Comparison of ENCODE assay signal across 8 cellular contexts in the genomic region with DNA sequence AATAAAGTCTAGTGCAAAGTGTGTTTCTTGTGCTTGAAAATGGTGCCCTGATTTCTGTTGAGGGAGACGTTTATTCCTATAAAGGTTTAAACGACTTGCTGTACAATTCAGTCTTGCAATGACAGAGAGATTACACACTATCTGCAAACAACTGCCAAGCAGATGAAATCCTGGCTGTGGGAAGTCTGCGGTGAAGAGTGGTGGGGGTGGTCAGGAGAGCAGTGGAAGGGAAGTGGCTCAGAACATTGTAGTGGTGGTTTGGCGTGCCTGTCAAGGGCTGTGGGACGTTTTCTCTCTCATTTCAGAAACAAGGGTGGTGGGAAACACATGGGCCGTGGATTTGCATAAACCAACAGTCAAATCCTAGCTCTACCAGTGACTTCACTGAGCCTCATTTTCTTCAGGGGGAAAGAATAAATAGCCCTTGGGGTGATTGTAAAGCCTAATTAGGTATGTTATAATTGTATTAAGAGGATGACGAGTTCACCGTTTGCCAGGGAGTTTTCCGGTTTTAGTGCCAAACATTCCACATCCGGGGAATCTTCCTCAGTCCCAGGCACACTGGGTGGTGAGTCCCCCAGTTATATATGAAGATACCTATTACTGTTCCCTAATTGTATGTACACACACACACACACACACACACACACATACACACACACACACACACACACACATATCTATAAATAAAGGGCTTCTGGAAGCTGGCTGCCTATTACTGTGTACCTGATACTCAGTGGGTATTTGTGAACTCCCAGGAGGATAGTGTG.
DNase-seq lines count a peak whose midpoint lies in the region; ATAC-seq, FAIRE-seq and TF ChIP-seq lines count a peak whose summit lies in the region.

No MANE protein-coding gene starts in this region.

- no peak for TF ChIP-seq RAD21 in SK-N-SH (IDR thresholded peaks at IDR 0.05; ENCODE audit: low read length)

- peaks cover 30% of the 10 kb centered on the region for H4K20me1 ChIP-seq in SK-N-SH (ENCODE audit: insufficient read depth)

- peak overlapping the region; percentile 57; the same call in 1 of the 2 replicates for H3K9ac ChIP-seq in SK-N-SH

- H3K4me3 ChIP-seq in SK-N-SH (ENCODE audit: low read depth in 2 of 2, low read length in 1 of 2) (no peak overlapping the region), ascending aorta (no peak overlapping the region)

- ATAC-seq in GM19452 (IDR thresholded peaks at IDR 0.05; ENCODE audit: unreplicated experiment) (peak; percentile 49), HG03460 (IDR thresholded peaks at IDR 0.05; ENCODE audit: unreplicated experiment) (peak; percentile 51), left colon (peak; percentile 17)

- peaks cover 41 to 59% of the 10 kb centered on the region in 2 experiments for H3K4me1 ChIP-seq in SK-N-SH (ENCODE audit: control insufficient read depth in 1 of 2, insufficient read depth in 2 of 2, low read depth in 1 of 2, low read length in 1 of 2)
- H3K4me1 ChIP-seq in ascending aorta, result peaks cover 15 to 56% of the 10 kb centered on the region in 2 donors

- peak overlapping the region; percentile 98 for H3K27ac Mint-ChIP-seq in Calu3 (ENCODE audit: unreplicated experiment)

- TF ChIP-seq CTCF in Calu3 (IDR thresholded peaks at IDR 0.05; ENCODE audit: unreplicated experiment) (no peak), SK-N-SH (IDR thresholded peaks at IDR 0.05) (no peak), ascending aorta (IDR thresholded peaks at IDR 0.05) (no peak)

- H3K79me2 ChIP-seq in SK-N-SH (ENCODE audit: insufficient read depth), result peaks cover 98% of the 10 kb centered on the region

- FAIRE-seq in frontal cortex (lab: Jason Lieb, UNC), result no peak

- peaks cover 5 to 11% of the 10 kb centered on the region in 2 experiments for H3K36me3 ChIP-seq in SK-N-SH (replicated peaks in 1 of 2; ENCODE audit: control insufficient read depth in 1 of 2, insufficient read depth in 2 of 2, low read length in 1 of 2)
- H3K36me3 ChIP-seq in ascending aorta, result no peaks in the 10 kb centered on the region

- peak; percentile 62 for DNase-seq in Calu3
- peak; percentile 38 for DNase-seq in SK-N-SH
- peak in 1 of 2 donors; percentile 76 for DNase-seq in ascending aorta (ENCODE audit: low spot score in 2 of 2)
- DNase-seq in left colon, result peak; percentile 68 to 70
- peak; percentile 55 for DNase-seq in stimulated activated CD8-positive, alpha-beta memory T cell treated with anti-CD3 and anti-CD28 coated beads, Interleukin-7, amount 100 ng/mL, for 24 hours (ENCODE audit: low read depth)
- DNase-seq in frontal cortex (ENCODE audit: low spot score in 2 of 2), result no peak

- TF ChIP-seq EP300 in SK-N-SH (IDR thresholded peaks at IDR 0.05; ENCODE audit: borderline replicate concordance in 1 of 2, low read depth in 1 of 2, low read length in 1 of 2), result no peak

- H3K4me1 Mint-ChIP-seq in Calu3 (ENCODE audit: low read depth, unreplicated experiment), result peaks cover 89% of the 10 kb centered on the region

- peaks cover 36% of the 10 kb centered on the region for H3F3A ChIP-seq in SK-N-SH (replicated peaks; ENCODE audit: insufficient read depth)

- peak overlapping the region; percentile 72 for H3K4me2 ChIP-seq in SK-N-SH

- H2AFZ ChIP-seq in SK-N-SH (ENCODE audit: low read depth), result no peak overlapping the region

- no TSS peak for BruUV-seq in Calu3 (replicated peaks; lab: Mats Ljungman, UMichigan)

- WGBS in SK-N-SH (ENCODE audit: low lambda C conversion rate), result 14% methylated on average over 10 of the region's 10 CpGs

- CTCF ChIA-PET in Calu3 (lab: Charles Lee) (interaction anchor here (1.0 to 2.8 kb wide), 5 partner anchors 11 to 137 kb away, joined by 3 to 15 read pairs (median 4); no protein-coding TSS in a partner anchor), SK-N-SH (lab: Yijun Ruan, JAX) (interaction anchor here (1.1 to 1.7 kb wide), 2 partner anchors 12 to 134 kb away, joined by 3 to 5 read pairs; no protein-coding TSS in a partner anchor)

- H3K27me3 ChIP-seq in SK-N-SH (ENCODE audit: insufficient read depth) (no peaks in the 10 kb centered on the region), ascending aorta (no peaks in the 10 kb centered on the region)

- POLR2A ChIA-PET in SK-N-SH (lab: Yijun Ruan, JAX), result interaction anchor here (1.0 kb wide), 1 partner anchor 11 kb away, joined by 3 read pairs; no protein-coding TSS in a partner anchor

- H3K27ac ChIP-seq in SK-N-SH (ENCODE audit: low read depth in 2 of 2, low read length in 1 of 2) (peak overlapping the region; percentile 56 to 87), ascending aorta (peak overlapping the region; percentile 75 to 84)

- intact Hi-C loops in Calu3 (cut with micrococcal nuclease; ENCODE audit: unreplicated experiment) (loop anchor here (5.0 kb wide), 2 partner anchors 49 to 61 kb away; no protein-coding TSS in a partner anchor), ascending aorta (cut with DNase I) (loop anchor here (5.0 kb wide), 1 partner anchor 41 kb away; no protein-coding TSS in a partner anchor), left colon (cut with DNase I, micrococcal nuclease) (no loop called here)

- no peaks in the 10 kb centered on the region for H3K9me3 Mint-ChIP-seq in Calu3 (ENCODE audit: low read depth, unreplicated experiment)

- no peaks in the 10 kb centered on the region for H3K9me3 ChIP-seq in SK-N-SH
- H3K9me3 ChIP-seq in ascending aorta, result no peaks in the 10 kb centered on the region

- H3K4me3 Mint-ChIP-seq in Calu3 (ENCODE audit: low read depth, unreplicated experiment), result peak overlapping the region; percentile 84

- no peaks in the 10 kb centered on the region for H3K27me3 Mint-ChIP-seq in Calu3 (ENCODE audit: unreplicated experiment)

- no peaks in the 10 kb centered on the region for H3K9me2 ChIP-seq in SK-N-SH

- peaks cover 96% of the 10 kb centered on the region for H3K36me3 Mint-ChIP-seq in Calu3 (ENCODE audit: insufficient read depth, unreplicated experiment)

TF ChIP-seq in SK-N-SH, 30 proteins besides CTCF, POLR2A, EP300 and RAD21:
- TF ChIP-seq SIN3A (IDR thresholded peaks at IDR 0.05; ENCODE audit: borderline replicate concordance, low read depth, low read length), result no peak
- TF ChIP-seq TCF12 (IDR thresholded peaks at IDR 0.05), result peak; percentile 75
- no peak for TF ChIP-seq EZH2phosphoT487 (IDR thresholded peaks at IDR 0.05; ENCODE audit: borderline replicate concordance, low read depth)
- no peak for TF ChIP-seq YY1 (IDR thresholded peaks at IDR 0.05; ENCODE audit: low read depth)
- TF ChIP-seq FOXM1 (IDR thresholded peaks at IDR 0.05; ENCODE audit: low read depth), result no peak
- TF ChIP-seq, protein P1, sequence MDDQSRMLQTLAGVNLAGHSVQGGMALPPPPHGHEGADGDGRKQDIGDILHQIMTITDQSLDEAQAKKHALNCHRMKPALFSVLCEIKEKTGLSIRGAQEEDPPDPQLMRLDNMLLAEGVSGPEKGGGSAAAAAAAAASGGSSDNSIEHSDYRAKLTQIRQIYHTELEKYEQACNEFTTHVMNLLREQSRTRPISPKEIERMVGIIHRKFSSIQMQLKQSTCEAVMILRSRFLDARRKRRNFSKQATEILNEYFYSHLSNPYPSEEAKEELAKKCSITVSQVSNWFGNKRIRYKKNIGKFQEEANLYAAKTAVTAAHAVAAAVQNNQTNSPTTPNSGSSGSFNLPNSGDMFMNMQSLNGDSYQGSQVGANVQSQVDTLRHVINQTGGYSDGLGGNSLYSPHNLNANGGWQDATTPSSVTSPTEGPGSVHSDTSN (IDR thresholded peaks at IDR 0.05), result peak; percentile 90
- 0 out of 2 replicates have a peak, but pooled peaks have one; percentile 22 for TF ChIP-seq ELF1 (IDR thresholded peaks at IDR 0.05)
- no peak for TF ChIP-seq CHD2 (IDR thresholded peaks at IDR 0.05; ENCODE audit: low read length, partially characterized antibody)
- no peak for TF ChIP-seq NRF1 (IDR thresholded peaks at IDR 0.05; ENCODE audit: low read depth, low read length)
- no peak for TF ChIP-seq TAF1 (IDR thresholded peaks at IDR 0.05; ENCODE audit: borderline replicate concordance, low read depth, low read length)
- peak; percentile 50; the same call in 1 of the 2 replicates for TF ChIP-seq NFIC (IDR thresholded peaks at IDR 0.05; ENCODE audit: borderline replicate concordance)
- no peak for TF ChIP-seq POLR2AphosphoS5 (IDR thresholded peaks at IDR 0.05; ENCODE audit: low read depth, low read length)
- TF ChIP-seq GATA2 (CRISPR knock-in tag; IDR thresholded peaks at IDR 0.05), result no peak
- 0 out of 2 replicates have a peak, but pooled peaks have one; percentile 30 for TF ChIP-seq MXI1 (IDR thresholded peaks at IDR 0.05; ENCODE audit: low read depth, low read length)
- no peak for TF ChIP-seq GABPA (IDR thresholded peaks at IDR 0.05; ENCODE audit: low read depth)
- TF ChIP-seq, protein P2, sequence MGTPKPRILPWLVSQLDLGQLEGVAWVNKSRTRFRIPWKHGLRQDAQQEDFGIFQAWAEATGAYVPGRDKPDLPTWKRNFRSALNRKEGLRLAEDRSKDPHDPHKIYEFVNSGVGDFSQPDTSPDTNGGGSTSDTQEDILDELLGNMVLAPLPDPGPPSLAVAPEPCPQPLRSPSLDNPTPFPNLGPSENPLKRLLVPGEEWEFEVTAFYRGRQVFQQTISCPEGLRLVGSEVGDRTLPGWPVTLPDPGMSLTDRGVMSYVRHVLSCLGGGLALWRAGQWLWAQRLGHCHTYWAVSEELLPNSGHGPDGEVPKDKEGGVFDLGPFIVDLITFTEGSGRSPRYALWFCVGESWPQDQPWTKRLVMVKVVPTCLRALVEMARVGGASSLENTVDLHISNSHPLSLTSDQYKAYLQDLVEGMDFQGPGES (IDR thresholded peaks at IDR 0.05; ENCODE audit: low read depth, low read length), result no peak
- TF ChIP-seq, protein P3, sequence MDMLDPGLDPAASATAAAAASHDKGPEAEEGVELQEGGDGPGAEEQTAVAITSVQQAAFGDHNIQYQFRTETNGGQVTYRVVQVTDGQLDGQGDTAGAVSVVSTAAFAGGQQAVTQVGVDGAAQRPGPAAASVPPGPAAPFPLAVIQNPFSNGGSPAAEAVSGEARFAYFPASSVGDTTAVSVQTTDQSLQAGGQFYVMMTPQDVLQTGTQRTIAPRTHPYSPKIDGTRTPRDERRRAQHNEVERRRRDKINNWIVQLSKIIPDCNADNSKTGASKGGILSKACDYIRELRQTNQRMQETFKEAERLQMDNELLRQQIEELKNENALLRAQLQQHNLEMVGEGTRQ (IDR thresholded peaks at IDR 0.05; ENCODE audit: borderline replicate concordance, low read depth, low read length), result no peak
- TF ChIP-seq, protein P4, sequence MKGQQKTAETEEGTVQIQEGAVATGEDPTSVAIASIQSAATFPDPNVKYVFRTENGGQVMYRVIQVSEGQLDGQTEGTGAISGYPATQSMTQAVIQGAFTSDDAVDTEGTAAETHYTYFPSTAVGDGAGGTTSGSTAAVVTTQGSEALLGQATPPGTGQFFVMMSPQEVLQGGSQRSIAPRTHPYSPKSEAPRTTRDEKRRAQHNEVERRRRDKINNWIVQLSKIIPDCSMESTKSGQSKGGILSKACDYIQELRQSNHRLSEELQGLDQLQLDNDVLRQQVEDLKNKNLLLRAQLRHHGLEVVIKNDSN (IDR thresholded peaks at IDR 0.05; ENCODE audit: borderline replicate concordance, low read depth), result no peak
- TF ChIP-seq MEF2A (IDR thresholded peaks at IDR 0.05; ENCODE audit: borderline replicate concordance, low read depth), result no peak
- TF ChIP-seq SMC3 (IDR thresholded peaks at IDR 0.05; ENCODE audit: low read depth, low read length), result no peak

Comparison
In these comparisons a context has a peak if more than half of its experiments do, and no peak if none do; other contexts are left out.
1. DNase-seq: peak in Calu3 (single experiment), SK-N-SH (single experiment), left colon (2 of 2) and stimulated activated CD8-positive, alpha-beta memory T cell treated with anti-CD3 and anti-CD28 coated beads, Interleukin-7, amount 100 ng/mL, for 24 hours (single experiment); none in frontal cortex (0 of 2).
2. intact Hi-C loops: an anchor here in Calu3 (5.0 kb wide) and ascending aorta (5.0 kb wide); none called in left colon.
3. Peak in every context shown above with its lines, with median percentiles within 50 percentile points of each other: ATAC-seq.